Comparison of ENCODE assay signal across 9 cellular contexts in genomic region chr6:122947355-122947754, GRCh38. TPM values are rescaled to one million over a fixed set of nuclear protein-coding genes. Genes with fewer than 3 reads are reported as not detected.
DNase-seq lines count a peak whose midpoint lies in the region; TF ChIP-seq lines count a peak whose summit lies in the region.
"Had no signal": no experiment of that assay in that cellular context is flagged by ENCODE, and none has a peak within 500 bp of the region (broad histone marks: within the 10 kb centered on the region; RNA-seq: fewer than 3 reads in every experiment).

No MANE protein-coding gene starts in this region.

- no peaks in the 10 kb centered on the region for H3K4me1 Mint-ChIP-seq in nephron

- H3K4me3 Mint-ChIP-seq in nephron: no peak overlapping the region

- no peak for DNase-seq in GM12864 (ENCODE audit: low read depth)
- DNase-seq in Jurkat, Clone E6-1 (ENCODE audit: low read depth, low spot score): peak; percentile 9
- DNase-seq in brain microvascular endothelial cell: peak; percentile 1
- DNase-seq in 8988T: no peak
- no peak for DNase-seq in DMS79 treated with DMSO at 0.1 percent for 48 hours (lab: John Stamatoyannopoulos, UW)
- DNase-seq in Peyer's patch: no peak
- DNase-seq in cortex of kidney (lab: John Stamatoyannopoulos, UW): no peak
- DNase-seq: activated naive CD4-positive, alpha-beta T cell treated with anti-CD3 and anti-CD28 coated beads, Interleukin-2, amount 50 U/mL, for 16 hours had no signal

- H3K27ac ChIP-seq in brain microvascular endothelial cell: no peak overlapping the region
- H3K27ac ChIP-seq in Peyer's patch: no peak overlapping the region

- TF ChIP-seq CTCF in GM12864 (IDR thresholded peaks at IDR 0.05; ENCODE audit: low read depth, low read length, missing control alignments) (peak; percentile 43), brain microvascular endothelial cell (IDR thresholded peaks at IDR 0.05; ENCODE audit: low read depth, low read length, missing control alignments) (peak; percentile 71), nephron (IDR thresholded peaks at IDR 0.05; ENCODE audit: unreplicated experiment in 3 of 3) (peak; percentile 17 to 33 (median 32)), Peyer's patch (IDR thresholded peaks at IDR 0.05) (no peak)

- no peaks in the 10 kb centered on the region for H3K36me3 ChIP-seq in brain microvascular endothelial cell (replicated peaks)
- no peaks in the 10 kb centered on the region for H3K36me3 ChIP-seq in Peyer's patch

- no peaks in the 10 kb centered on the region for H3K9me3 ChIP-seq in Peyer's patch

- in situ Hi-C loops in brain microvascular endothelial cell (cut with HindIII; ENCODE audit: low pct_ligation_motif_present, low sequenced_read_pairs): no loop called here

- TF ChIP-seq POLR2A in Peyer's patch (IDR thresholded peaks at IDR 0.05): no peak

- H3K27me3 Mint-ChIP-seq in nephron (ENCODE audit: low read depth): no peaks in the 10 kb centered on the region

- H3K4me3 ChIP-seq in GM12864 (ENCODE audit: low read depth, low read length) (no peak overlapping the region), brain microvascular endothelial cell (ENCODE audit: low read depth, low read length) (no peak overlapping the region), Peyer's patch (no peak overlapping the region)
- no peak overlapping the region for H3K4me3 ChIP-seq in Jurkat, Clone E6-1 (ENCODE audit: low read length)

- no peaks in the 10 kb centered on the region for H3K4me1 ChIP-seq in Peyer's patch

- no peaks in the 10 kb centered on the region for H3K36me3 Mint-ChIP-seq in nephron (ENCODE audit: low read depth)

- H3K9me3 Mint-ChIP-seq in nephron: peaks cover 7% of the 10 kb centered on the region

- no peak overlapping the region for H3K27ac Mint-ChIP-seq in nephron

- no peaks in the 10 kb centered on the region for H3K27me3 ChIP-seq in brain microvascular endothelial cell (replicated peaks)
- H3K27me3 ChIP-seq in Peyer's patch: no peaks in the 10 kb centered on the region

RNA-seq across cellular contexts. Expression of gene CLVS2, which starts 48.7 kb away (rescaled TPM):
- not detected for polyA plus RNA-seq in Jurkat, Clone E6-1 (2012; ENCODE audit: insufficient read depth, insufficient read length)
- total RNA-seq in Peyer's patch: under 1 TPM in 2 of 4 donors, not detected in 2; 0.09 to 0.13 TPM

Comparison
In these comparisons a context has a peak if more than half of its experiments do, and no peak if none do; other contexts are left out.
1. DNase-seq: peak in Jurkat, Clone E6-1 (single experiment) and brain microvascular endothelial cell (single experiment); none in GM12864 (single experiment), 8988T (single experiment), DMS79 treated with DMSO at 0.1 percent for 48 hours (single experiment), Peyer's patch (0 of 3) and cortex of kidney (single experiment).
2. CTCF ChIP-seq: peak in GM12864 (single experiment), brain microvascular endothelial cell (single experiment) and nephron (3 of 3); none in Peyer's patch (0 of 6).